31 cellular contexts compared by ENCODE assay signal in genomic region chr18:34385306-34385705, GRCh38.
DNase-seq lines count a peak whose midpoint lies in the region; ATAC-seq and TF ChIP-seq lines count a peak whose summit lies in the region.
"Had no signal": no experiment of that assay in that cellular context is flagged by ENCODE, and none has a peak within 500 bp of the region (broad histone marks: within the 10 kb centered on the region; RNA-seq: fewer than 3 reads in every experiment).

No MANE protein-coding gene starts in this region.

- intact Hi-C loops in left lung (cut with DNase I) (no loop called here), upper lobe of right lung (cut with DNase I) (no loop called here)

- H3K36me3 ChIP-seq in left lung (no peaks in the 10 kb centered on the region), upper lobe of right lung (no peaks in the 10 kb centered on the region)
- H3K36me3 ChIP-seq: BE2C; BLaER1; BLaER1 treated with 17β-estradiol and CSF1 and Interleukin-3, amounts not matched to agents 10 nM and 100 nM had no signal

- DNase-seq in astrocyte of the hippocampus (ENCODE audit: low read depth, low spot score): peak; percentile 22
- DNase-seq in left lung: no peak
- no peak for DNase-seq in upper lobe of right lung
- DNase-seq in GF-D8 (lab: John Stamatoyannopoulos, UW): no peak
- no peak for DNase-seq in NCI-H510A treated with DMSO at 0.1 percent for 48 hours (lab: John Stamatoyannopoulos, UW)
- DNase-seq: 8988T; ACHN; AML-193; BE2C; C1 segment of cervical spinal cord; Caco-2; Calu3; CD4-positive, alpha-beta memory T cell; CD4-positive, alpha-beta T cell; CD4-positive, CD25-positive, alpha-beta regulatory T cell; CD8-positive, alpha-beta memory T cell; CD8-positive, alpha-beta T cell; COR-L47; DMS 273 treated with DMSO at 0.1 percent for 48 hours; DMS153; DMS53; DMS79; DMS79 treated with DMSO at 0.1 percent for 48 hours; DND-41; EL had no signal

- TF ChIP-seq CTCF in left lung (IDR thresholded peaks at IDR 0.05): no peak
- TF ChIP-seq CTCF in upper lobe of right lung (IDR thresholded peaks at IDR 0.05): no peak

- H3K4me3 ChIP-seq in left lung (no peak overlapping the region), upper lobe of right lung (no peak overlapping the region)
- H3K4me3 ChIP-seq: A549; BLaER1; BLaER1 treated with 17β-estradiol and CSF1 and Interleukin-3, amounts not matched to agents 10 nM and 100 nM had no signal

- H3K27ac ChIP-seq in left lung (no peak overlapping the region), upper lobe of right lung (no peak overlapping the region)
- H3K27ac ChIP-seq: 22Rv1; A549; BLaER1; BLaER1 treated with 17β-estradiol and CSF1 and Interleukin-3, amounts not matched to agents 10 nM and 100 nM; C4-2B had no signal

- no peaks in the 10 kb centered on the region for H3K27me3 ChIP-seq in left lung
- no peaks in the 10 kb centered on the region for H3K27me3 ChIP-seq in upper lobe of right lung
- H3K27me3 ChIP-seq: BE2C; BLaER1; BLaER1 treated with 17β-estradiol and CSF1 and Interleukin-3, amounts not matched to agents 10 nM and 100 nM had no signal

- H3K9me3 ChIP-seq in left lung: no peaks in the 10 kb centered on the region
- no peaks in the 10 kb centered on the region for H3K9me3 ChIP-seq in upper lobe of right lung
- H3K9me3 ChIP-seq: A549, BE2C, Caco-2 had no signal

- ATAC-seq in left lung: peak; percentile 74
- peak; percentile 60 for ATAC-seq in upper lobe of right lung
- ATAC-seq in HG02588 (IDR thresholded peaks at IDR 0.05; ENCODE audit: unreplicated experiment): no peak
- ATAC-seq: A549; CD8-positive, alpha-beta T cell had no signal

- no peaks in the 10 kb centered on the region for H3K4me1 ChIP-seq in left lung
- no peaks in the 10 kb centered on the region for H3K4me1 ChIP-seq in upper lobe of right lung
- H3K4me1 ChIP-seq: A549; BE2C; BLaER1; BLaER1 treated with 17β-estradiol and CSF1 and Interleukin-3, amounts not matched to agents 10 nM and 100 nM; Caco-2 had no signal
